ENCODE assay signal across 18 cellular contexts in the genomic region with DNA sequence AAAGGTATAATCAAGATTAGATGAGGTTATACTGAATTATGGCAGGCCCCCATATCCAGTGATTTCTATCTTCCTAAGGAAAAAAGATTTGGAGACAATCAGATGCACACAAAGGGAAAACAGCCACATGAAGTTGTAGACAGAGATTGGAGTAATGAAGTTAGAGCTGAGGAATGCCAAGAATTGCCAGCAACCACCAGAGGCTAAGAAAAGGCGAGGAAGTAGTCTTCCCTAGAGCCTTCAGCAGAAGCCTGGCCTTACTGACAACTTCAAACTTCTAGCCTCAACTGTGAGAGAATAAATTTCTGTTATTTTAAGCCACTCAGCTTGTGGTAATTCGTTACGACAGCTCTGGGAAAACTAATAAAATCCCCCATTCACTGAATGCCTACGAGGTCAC.
DNase-seq lines count a peak whose midpoint lies in the region; TF ChIP-seq lines count a peak whose summit lies in the region.
"Had no signal": no experiment of that assay in that cellular context is flagged by ENCODE, and none has a peak within 500 bp of the region (broad histone marks: within the 10 kb centered on the region; RNA-seq: fewer than 3 reads in every experiment).

No MANE protein-coding gene starts in this region.

- DNase-seq in H4 (ENCODE audit: low spot score), result peak; percentile 23
- DNase-seq in brain microvascular endothelial cell, result peak; percentile 89
- DNase-seq in glomerular visceral epithelial cell (ENCODE audit: extremely low spot score), result peak; percentile 40
- peak; percentile 84 for DNase-seq in skeletal muscle cell (ENCODE audit: low read depth)
- no peak for DNase-seq in cortex of kidney (lab: John Stamatoyannopoulos, UW)
- DNase-seq in activated CD4-positive, alpha-beta T cell treated with anti-CD3 and anti-CD28 coated beads for 48 hours, result no peak
- no peak for DNase-seq in NCI-H2227 treated with DMSO at 0.1 percent for 48 hours (lab: John Stamatoyannopoulos, UW)
- DNase-seq in activated CD4-positive, alpha-beta memory T cell treated with anti-CD3 and anti-CD28 coated beads for 36 hours, result no peak
- DNase-seq: activated gamma-delta T cell; CD4-positive, CD25-positive, alpha-beta regulatory T cell; effector memory CD4-positive, alpha-beta T cell; glutamatergic neuron; KG1; NCI-H146; NCI-H446 treated with DMSO at 0.1 percent for 48 hours; OCI-M1; stimulated activated CD4-positive, alpha-beta T cell treated with anti-CD3 and anti-CD28 coated beads, Interleukin-15, amount 100 ng/mL, for 24 hours had no signal

- no peaks in the 10 kb centered on the region for H3K27me3 ChIP-seq in brain microvascular endothelial cell (replicated peaks)

- in situ Hi-C loops in brain microvascular endothelial cell (cut with HindIII; ENCODE audit: low pct_ligation_motif_present, low sequenced_read_pairs), result no loop called here

- H3K4me3 Mint-ChIP-seq in activated CD4-positive, alpha-beta memory T cell treated with anti-CD3 and anti-CD28 coated beads for 36 hours, result no peak overlapping the region
- H3K4me3 Mint-ChIP-seq: brain; CD4-positive, CD25-positive, alpha-beta regulatory T cell had no signal

- no peak overlapping the region for H3K4me3 ChIP-seq in brain microvascular endothelial cell (ENCODE audit: low read depth, low read length)
- no peak overlapping the region for H3K4me3 ChIP-seq in skeletal muscle cell (ENCODE audit: low read depth, low read length)

- intact Hi-C loops in activated CD4-positive, alpha-beta memory T cell treated with anti-CD3 and anti-CD28 coated beads for 36 hours (cut with micrococcal nuclease), result no loop called here

- TF ChIP-seq CTCF in brain microvascular endothelial cell (IDR thresholded peaks at IDR 0.05; ENCODE audit: low read depth, low read length, missing control alignments), result no peak

- POLR2A ChIA-PET in activated CD4-positive, alpha-beta memory T cell treated with anti-CD3 and anti-CD28 coated beads for 36 hours (lab: Charles Lee), result no interaction called here

- CTCF ChIA-PET in activated CD4-positive, alpha-beta memory T cell treated with anti-CD3 and anti-CD28 coated beads for 36 hours (lab: Charles Lee), result no interaction called here

- H3K27me3 Mint-ChIP-seq in activated CD4-positive, alpha-beta memory T cell treated with anti-CD3 and anti-CD28 coated beads for 36 hours, result no peaks in the 10 kb centered on the region
- H3K27me3 Mint-ChIP-seq: brain; CD4-positive, CD25-positive, alpha-beta regulatory T cell had no signal

- H3K36me3 Mint-ChIP-seq in activated CD4-positive, alpha-beta memory T cell treated with anti-CD3 and anti-CD28 coated beads for 36 hours, result no peaks in the 10 kb centered on the region
- H3K36me3 Mint-ChIP-seq: brain; CD4-positive, CD25-positive, alpha-beta regulatory T cell had no signal

- no peaks in the 10 kb centered on the region for H3K4me1 Mint-ChIP-seq in activated CD4-positive, alpha-beta memory T cell treated with anti-CD3 and anti-CD28 coated beads for 36 hours (ENCODE audit: low read depth)
- H3K4me1 Mint-ChIP-seq: CD4-positive, CD25-positive, alpha-beta regulatory T cell had no signal

- H3K36me3 ChIP-seq in brain microvascular endothelial cell (replicated peaks), result no peaks in the 10 kb centered on the region

- H3K27ac Mint-ChIP-seq in activated CD4-positive, alpha-beta memory T cell treated with anti-CD3 and anti-CD28 coated beads for 36 hours, result no peak overlapping the region
- H3K27ac Mint-ChIP-seq: CD4-positive, CD25-positive, alpha-beta regulatory T cell had no signal

- peak overlapping the region; percentile 93 for H3K27ac ChIP-seq in brain microvascular endothelial cell

- H3K9me3 Mint-ChIP-seq in activated CD4-positive, alpha-beta memory T cell treated with anti-CD3 and anti-CD28 coated beads for 36 hours, result peaks cover 7% of the 10 kb centered on the region

Comparison
In these comparisons a context has a peak if more than half of its experiments do, and no peak if none do; other contexts are left out.
1. DNase-seq: peak in H4 (single experiment), brain microvascular endothelial cell (single experiment), glomerular visceral epithelial cell (single experiment) and skeletal muscle cell (single experiment); none in cortex of kidney (single experiment), activated CD4-positive, alpha-beta T cell treated with anti-CD3 and anti-CD28 coated beads for 48 hours (single experiment), NCI-H2227 treated with DMSO at 0.1 percent for 48 hours (single experiment) and activated CD4-positive, alpha-beta memory T cell treated with anti-CD3 and anti-CD28 coated beads for 36 hours (single experiment).